In the genomic region with DNA sequence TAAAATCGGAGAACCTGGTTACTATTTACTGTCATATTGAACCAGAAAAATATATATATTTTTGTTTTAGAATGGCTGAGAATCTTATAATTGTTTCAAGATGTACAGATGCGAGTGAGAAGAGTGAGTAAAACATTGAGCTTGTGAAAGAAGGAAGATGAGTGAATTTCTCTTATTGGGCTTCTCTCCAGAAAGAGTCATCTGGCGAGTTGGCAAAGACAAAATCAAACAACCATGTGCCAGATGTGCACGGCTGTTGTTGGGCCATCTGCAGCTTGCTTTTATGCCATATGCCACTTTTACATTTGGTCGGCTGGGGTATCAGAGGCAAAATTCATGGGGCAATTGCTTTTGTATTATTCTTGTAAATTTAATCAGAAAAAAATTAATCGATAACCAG, we compare ENCODE assay signal across 18 cellular contexts.
DNase-seq lines count a peak whose midpoint lies in the region; ATAC-seq and TF ChIP-seq lines count a peak whose summit lies in the region.
"Had no signal": no experiment of that assay in that cellular context is flagged by ENCODE, and none has a peak within 500 bp of the region (broad histone marks: within the 10 kb centered on the region; RNA-seq: fewer than 3 reads in every experiment).

No MANE protein-coding gene starts in this region.

- H3K27ac ChIP-seq in SK-N-MC (peak overlapping the region; percentile 72), MM.1S (ENCODE audit: low read length) (no peak overlapping the region)
- H3K27ac ChIP-seq: lower lobe of right lung, psoas muscle, vagina had no signal

- H3K4me3 ChIP-seq in SK-N-MC, result peak overlapping the region; percentile 16
- H3K4me3 ChIP-seq in MM.1S (ENCODE audit: low read length), result no peak overlapping the region
- H3K4me3 ChIP-seq: K562, lower lobe of right lung, psoas muscle, vagina had no signal

- DNase-seq in AG20443 (ENCODE audit: low spot score) (peak; percentile 61), LHCN-M2 (ENCODE audit: low read depth) (peak; percentile 74), SK-N-MC (ENCODE audit: low read depth, low spot score) (no peak), fibroblast of peridontal ligament (ENCODE audit: extremely low read depth) (peak; percentile 74), NOMO-1 (lab: John Stamatoyannopoulos, UW; ENCODE audit: unreplicated experiment in 2 of 2) (no peak), MM.1S (no peak)
- DNase-seq: activated CD4-positive, alpha-beta T cell treated with anti-CD3 and anti-CD28 coated beads for 1 hour; activated naive CD4-positive, alpha-beta T cell; Calu3; lower lobe of right lung; natural killer cell; NCI-H1436 treated with DMSO at 0.1 percent for 48 hours; psoas muscle; stimulated activated naive CD8-positive, alpha-beta T cell treated with anti-CD3 and anti-CD28 coated beads, Interleukin-15, amount 100 ng/mL, for 72 hours had no signal

- H4K20me1 ChIP-seq in MM.1S (ENCODE audit: insufficient read depth, low read length), result no peaks in the 10 kb centered on the region

- H3K9me2 ChIP-seq in MM.1S (replicated peaks; ENCODE audit: insufficient read depth, low read length), result no peaks in the 10 kb centered on the region

- H3K9ac ChIP-seq in SK-N-MC (ENCODE audit: insufficient read length), result peak overlapping the region; percentile 2
- no peak overlapping the region for H3K9ac ChIP-seq in MM.1S (ENCODE audit: low read length)

- H3K36me3 ChIP-seq in SK-N-MC (ENCODE audit: insufficient read depth, low read length), result no peaks in the 10 kb centered on the region
- no peaks in the 10 kb centered on the region for H3K36me3 ChIP-seq in MM.1S (replicated peaks; ENCODE audit: insufficient read depth, low read length)
- H3K36me3 ChIP-seq: lower lobe of right lung, vagina had no signal

- no peaks in the 10 kb centered on the region for H3F3A ChIP-seq in MM.1S (ENCODE audit: insufficient read depth, low read length)

- no peaks in the 10 kb centered on the region for H3K4me1 ChIP-seq in MM.1S (ENCODE audit: low read length)
- H3K4me1 ChIP-seq: lower lobe of right lung, psoas muscle, vagina had no signal

- H3K79me2 ChIP-seq in MM.1S (ENCODE audit: low read length), result no peaks in the 10 kb centered on the region

- H3K9me3 ChIP-seq in SK-N-MC (ENCODE audit: low read depth, low read length), result no peaks in the 10 kb centered on the region
- no peaks in the 10 kb centered on the region for H3K9me3 ChIP-seq in MM.1S (replicated peaks; ENCODE audit: insufficient read depth, low read length)
- H3K9me3 ChIP-seq: lower lobe of right lung, psoas muscle, vagina had no signal

- H2AFZ ChIP-seq in MM.1S (ENCODE audit: low read length), result no peak overlapping the region

- no peak for ATAC-seq in activated CD4-positive, CD25-positive, alpha-beta regulatory T cell treated with anti-CD3 and anti-CD28 coated beads, Interleukin-2, amount 50 U/mL, for 24 hours
- ATAC-seq in GM18511 (IDR thresholded peaks at IDR 0.05; ENCODE audit: unreplicated experiment), result no peak
- ATAC-seq: K562; lower lobe of right lung; natural killer cell; psoas muscle; stimulated activated naive CD8-positive, alpha-beta T cell treated with anti-CD3 and anti-CD28 coated beads, Interleukin-15, amount 100 ng/mL, for 72 hours had no signal

- no peaks in the 10 kb centered on the region for H3K27me3 ChIP-seq in MM.1S (replicated peaks; ENCODE audit: insufficient read depth, low read length)
- H3K27me3 ChIP-seq: vagina had no signal

- no peak for TF ChIP-seq CTCF in MM.1S (IDR thresholded peaks at IDR 0.05; ENCODE audit: low read length)

- no peak overlapping the region for H3K4me2 ChIP-seq in MM.1S (ENCODE audit: low read depth, low read length)

Comparison
In these comparisons a context has a peak if more than half of its experiments do, and no peak if none do; other contexts are left out.
1. DNase-seq: peak in AG20443 (single experiment), LHCN-M2 (single experiment) and fibroblast of peridontal ligament (single experiment); none in SK-N-MC (single experiment), NOMO-1 (0 of 2) and MM.1S (single experiment).